In genomic region chr12:79997115-79997805, GRCh38 we compare ENCODE assay signal across 11 cellular contexts.
DNase-seq lines count a peak whose midpoint lies in the region; ATAC-seq, FAIRE-seq and TF ChIP-seq lines count a peak whose summit lies in the region.
"Had no signal": no experiment of that assay in that cellular context is flagged by ENCODE, and none has a peak within 500 bp of the region (broad histone marks: within the 10 kb centered on the region; RNA-seq: fewer than 3 reads in every experiment).

No MANE protein-coding gene starts in this region.

- H3K27me3 Mint-ChIP-seq in Calu3 (ENCODE audit: unreplicated experiment) = no peaks in the 10 kb centered on the region

- CTCF ChIA-PET in Calu3 (lab: Charles Lee) = no interaction called here

- no peaks in the 10 kb centered on the region for H3K36me3 Mint-ChIP-seq in Calu3 (ENCODE audit: insufficient read depth, unreplicated experiment)

- no peak overlapping the region for H3K4me3 Mint-ChIP-seq in Calu3 (ENCODE audit: low read depth, unreplicated experiment)

- H3K4me1 Mint-ChIP-seq in Calu3 (ENCODE audit: low read depth, unreplicated experiment) = peaks cover 23% of the 10 kb centered on the region

- TF ChIP-seq CTCF in Calu3 (IDR thresholded peaks at IDR 0.05; ENCODE audit: unreplicated experiment) = no peak

- peak; percentile 39 for FAIRE-seq in endometrium (lab: Jason Lieb, UNC)

- H3K27ac Mint-ChIP-seq in Calu3 (ENCODE audit: unreplicated experiment) = no peak overlapping the region

- no TSS peak for BruUV-seq in Calu3 (replicated peaks; lab: Mats Ljungman, UMichigan)

- intact Hi-C loops in Calu3 (cut with micrococcal nuclease; ENCODE audit: unreplicated experiment) = no loop called here

- no peaks in the 10 kb centered on the region for H3K9me3 Mint-ChIP-seq in Calu3 (ENCODE audit: low read depth, unreplicated experiment)

- DNase-seq in Calu3 (no peak), COLO668 (lab: John Stamatoyannopoulos, UW; ENCODE audit: unreplicated experiment) (no peak), NCI-H774 (lab: John Stamatoyannopoulos, UW) (no peak)
- DNase-seq in activated CD4-positive, CD25-positive, alpha-beta regulatory T cell (lab: John Stamatoyannopoulos, UW) = no peak
- DNase-seq: activated effector memory CD4-positive, alpha-beta T cell treated with Interleukin-2 at 50 U/mL for 16 hours; IMR-90; SJCRH30 had no signal

- peak; percentile 100 for ATAC-seq in GM18508 (IDR thresholded peaks at IDR 0.05; ENCODE audit: insufficient read depth, unreplicated experiment)
- ATAC-seq in GM21619 (IDR thresholded peaks at IDR 0.05; ENCODE audit: unreplicated experiment) = peak; percentile 100
- ATAC-seq in HG03442 (IDR thresholded peaks at IDR 0.05; ENCODE audit: unreplicated experiment) = peak; percentile 100
